Comparison of ENCODE assay signal across 22 cellular contexts in genomic region chr1:15723631-15724246, GRCh38. TPM values are rescaled to one million over a fixed set of nuclear protein-coding genes. Genes with fewer than 3 reads are reported as not detected.
"Had no signal": no experiment of that assay in that cellular context is flagged by ENCODE, and none has a peak within 500 bp of the region (broad histone marks: within the 10 kb centered on the region; RNA-seq: fewer than 3 reads in every experiment).

No MANE protein-coding gene starts in this region.

- FAIRE-seq: TTC549 had no signal

- DNase-seq: activated CD4-positive, alpha-beta T cell treated with anti-CD3 and anti-CD28 coated beads, Interleukin-2, amount 50 U/mL, for 1 hour; activated CD4-positive, CD25-positive, alpha-beta regulatory T cell; activated T-cell treated with anti-CD3 and anti-CD28 coated beads for 4 hours; amniotic stem cell; cerebellar nuclear complex; dermis blood vessel endothelial cell; left cardiac atrium; natural killer cell; nucleus accumbens; right lobe of liver; stimulated activated CD4-positive, alpha-beta T cell treated with anti-CD3 and anti-CD28 coated beads, Interleukin-2, amount 100 ng/mL, for 24 hours; stimulated activated naive CD4-positive, alpha-beta T cell; upper lobe of left lung had no signal

- H3K27me3 Mint-ChIP-seq: activated naive CD4-positive, alpha-beta T cell treated with anti-CD3 and anti-CD28 coated beads, Interleukin-2, amount 50 U/mL, for 24 hours; activated T-helper 17 cell treated with anti-CD3 and anti-CD28 coated beads, Interleukin-2, amount 50 U/mL, for 72 hours; brain; progenitor cell of endocrine pancreas had no signal

- H3K9me3 Mint-ChIP-seq: activated naive CD4-positive, alpha-beta T cell treated with anti-CD3 and anti-CD28 coated beads, Interleukin-2, amount 50 U/mL, for 24 hours; activated T-helper 17 cell treated with anti-CD3 and anti-CD28 coated beads, Interleukin-2, amount 50 U/mL, for 72 hours; brain; natural killer cell had no signal

- H3K27me3 ChIP-seq: right lobe of liver, upper lobe of left lung had no signal

- H3K27ac ChIP-seq: right lobe of liver, upper lobe of left lung had no signal

- H3K4me1 Mint-ChIP-seq: activated naive CD4-positive, alpha-beta T cell treated with anti-CD3 and anti-CD28 coated beads, Interleukin-2, amount 50 U/mL, for 24 hours; activated T-helper 17 cell treated with anti-CD3 and anti-CD28 coated beads, Interleukin-2, amount 50 U/mL, for 72 hours; natural killer cell had no signal

- ATAC-seq: activated T-helper 17 cell treated with anti-CD3 and anti-CD28 coated beads, Interleukin-2, amount 50 U/mL, for 72 hours; left cardiac atrium; natural killer cell; right lobe of liver had no signal

- H3K36me3 Mint-ChIP-seq: natural killer cell had no signal

- H3K4me3 Mint-ChIP-seq: activated naive CD4-positive, alpha-beta T cell treated with anti-CD3 and anti-CD28 coated beads, Interleukin-2, amount 50 U/mL, for 24 hours; activated T-helper 17 cell treated with anti-CD3 and anti-CD28 coated beads, Interleukin-2, amount 50 U/mL, for 72 hours; brain; natural killer cell had no signal

- H3K27ac Mint-ChIP-seq: activated naive CD4-positive, alpha-beta T cell treated with anti-CD3 and anti-CD28 coated beads, Interleukin-2, amount 50 U/mL, for 24 hours; natural killer cell; progenitor cell of endocrine pancreas had no signal

- H3K4me3 ChIP-seq: lung, right lobe of liver, upper lobe of left lung had no signal

- H3K9me3 ChIP-seq: right lobe of liver, upper lobe of left lung had no signal

RNA-seq across cellular contexts. Expression of gene TMEM82, which starts 18.6 kb away (rescaled TPM):
- total RNA-seq: activated CD8-positive, alpha-beta memory T cell treated with anti-CD3 and anti-CD28 coated beads for 36 hours; activated T-helper 17 cell treated with anti-CD3 and anti-CD28 coated beads, Interleukin-2, amount 50 U/mL, for 72 hours; dermis blood vessel endothelial cell; epithelial cell of proximal tubule; left cardiac atrium; lung; natural killer cell; T-helper 1 cell treated with Interleukin-12 subunit alpha and Interleukin-12 subunit beta and Interleukin-4 antibody, amounts not matched to agents 30 ng/mL and 1 ng/mL, for 36 hours; upper lobe of left lung had no signal
- polyA plus RNA-seq: lung had no signal

RNA-seq across cellular contexts. Expression of gene FBLIM1, which starts 34.9 kb away (rescaled TPM):
- total RNA-seq: activated CD8-positive, alpha-beta memory T cell treated with anti-CD3 and anti-CD28 coated beads for 36 hours; activated T-helper 17 cell treated with anti-CD3 and anti-CD28 coated beads, Interleukin-2, amount 50 U/mL, for 72 hours; T-helper 1 cell treated with Interleukin-12 subunit alpha and Interleukin-12 subunit beta and Interleukin-4 antibody, amounts not matched to agents 30 ng/mL and 1 ng/mL, for 36 hours had no signal
